ENCODE assay signal across 8 cellular contexts in the genomic region with DNA sequence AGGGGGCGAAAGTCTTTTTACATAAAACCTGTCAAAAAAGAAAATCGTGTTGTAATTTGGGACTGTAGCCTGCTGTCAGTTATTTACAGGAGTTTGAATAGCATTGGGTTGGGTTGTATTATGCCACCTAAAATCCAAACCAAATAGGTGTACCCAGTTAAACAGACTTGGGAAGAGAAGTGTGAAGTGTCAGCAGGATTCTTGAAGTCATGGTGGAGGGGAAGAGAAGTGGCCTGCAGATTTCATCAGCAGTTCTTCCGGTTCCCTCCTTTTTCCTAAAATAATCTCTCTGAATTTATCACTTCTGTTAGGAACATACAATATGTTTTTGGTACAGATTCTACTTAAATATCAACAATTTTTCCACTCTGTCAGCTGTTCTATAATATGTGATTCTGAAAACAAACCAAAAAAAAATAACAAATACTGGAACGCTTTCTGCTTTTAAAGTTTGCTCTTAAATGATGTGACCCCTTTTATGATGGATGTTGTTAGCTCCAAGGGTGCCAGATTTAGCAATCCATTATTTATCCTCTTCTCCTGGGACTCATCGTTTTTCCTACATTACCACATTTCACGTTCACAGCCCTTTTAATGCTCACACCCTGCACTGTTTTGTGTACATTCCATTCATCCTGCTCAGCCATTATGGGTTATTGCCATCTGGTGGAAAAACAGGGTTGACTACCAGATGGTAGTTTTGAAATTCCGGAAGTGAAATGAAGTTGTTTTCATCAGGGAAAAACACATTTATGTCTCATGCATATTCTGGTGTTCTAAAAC. TPM values are rescaled to one million over a fixed set of nuclear protein-coding genes. Genes with fewer than 3 reads are reported as not detected.
DNase-seq lines count a peak whose midpoint lies in the region; ATAC-seq and TF ChIP-seq lines count a peak whose summit lies in the region.

No MANE protein-coding gene starts in this region.

- no peak overlapping the region for H3K9ac ChIP-seq in mesendoderm (ENCODE audit: low read length)
- no peak overlapping the region for H3K9ac ChIP-seq in H9 (ENCODE audit: extremely low read depth, insufficient read length, low read length)

- H4K5ac ChIP-seq in mesendoderm (ENCODE audit: low read length) (no peak overlapping the region), H9 (ENCODE audit: insufficient read length, low read depth, low read length) (no peak overlapping the region)

- DNase-seq in Daoy (ENCODE audit: low read depth) (peak; percentile 72), NCI-H526 treated with DMSO at 0.1 percent for 48 hours (lab: John Stamatoyannopoulos, UW) (peak; percentile 42), choroid plexus epithelial cell (ENCODE audit: low read depth) (peak; percentile 96), mesendoderm (peak; percentile 40), H9 (no peak)
- DNase-seq in stimulated activated CD4-positive, alpha-beta T cell treated with anti-CD3 and anti-CD28 coated beads, Interleukin-4, amount 100 ng/mL, for 4 hours = no peak
- DNase-seq in activated CD8-positive, alpha-beta memory T cell treated with anti-CD3 and anti-CD28 coated beads, Interleukin-2, amount 50 U/mL, for 48 hours = no peak

- H2BK5ac ChIP-seq in mesendoderm (ENCODE audit: low read length) (no peak overlapping the region), H9 (ENCODE audit: insufficient read length, low read length) (no peak overlapping the region)

- H3K27me3 ChIP-seq in mesendoderm (ENCODE audit: insufficient read depth, low read length, poor library complexity) = no peaks in the 10 kb centered on the region
- no peaks in the 10 kb centered on the region for H3K27me3 ChIP-seq in H9 (ENCODE audit: insufficient read depth, low read length)

- H2AK5ac ChIP-seq in mesendoderm (ENCODE audit: low read length) = no peak overlapping the region
- no peak overlapping the region for H2AK5ac ChIP-seq in H9 (ENCODE audit: insufficient read length, low read length)

- H4K91ac ChIP-seq in H9 (ENCODE audit: insufficient read length, low read depth, low read length) = no peak overlapping the region

- no CpG with 5 or more reads among the region's 7 CpGs for WGBS in mesendoderm (ENCODE audit: extremely low coverage, insufficient coverage, low lambda C conversion rate)
- WGBS in H9 (ENCODE audit: extremely low coverage, insufficient read length, low lambda C conversion rate) = no CpG with 5 or more reads among the region's 7 CpGs

- no peaks in the 10 kb centered on the region for H3K4me1 ChIP-seq in mesendoderm (ENCODE audit: control insufficient read depth, low read depth, low read length)
- H3K4me1 ChIP-seq in H9 (ENCODE audit: insufficient read depth, low read length) = 0 out of 2 replicates have a peak, but pooled peaks cover 4% of the 10 kb centered on the region

- H3K56ac ChIP-seq in mesendoderm (ENCODE audit: low read length) (no peak overlapping the region), H9 (ENCODE audit: insufficient read length, low read depth, low read length) (no peak overlapping the region)

- H2BK15ac ChIP-seq in mesendoderm (replicated peaks; ENCODE audit: low read depth) = no peak overlapping the region
- H2BK15ac ChIP-seq in H9 (ENCODE audit: low read depth, low read length) = no peak overlapping the region

- no peak overlapping the region for H3K4me2 ChIP-seq in mesendoderm (ENCODE audit: low read length)
- no peak overlapping the region for H3K4me2 ChIP-seq in H9 (ENCODE audit: insufficient read depth, insufficient read length, low read length)

- H2AFZ ChIP-seq in H9 (ENCODE audit: low read length) = no peak overlapping the region

- H4K20me1 ChIP-seq in H9 (ENCODE audit: control insufficient read depth, insufficient read depth, insufficient read length) = no peaks in the 10 kb centered on the region

- H3K4me1 Mint-ChIP-seq in H9 = peaks cover 8 to 10% of the 10 kb centered on the region in 2 experiments

- H2BK120ac ChIP-seq in mesendoderm (ENCODE audit: low read depth, low read length) (no peak overlapping the region), H9 (ENCODE audit: low read depth, low read length, poor library complexity, severe bottlenecking) (no peak overlapping the region)

- H3K9me3 ChIP-seq in H9 (ENCODE audit: control insufficient read depth, low read depth, low read length) = no peaks in the 10 kb centered on the region

- H3K4ac ChIP-seq in mesendoderm (ENCODE audit: low read depth, low read length) (no peak overlapping the region), H9 (ENCODE audit: low read depth, low read length) (no peak overlapping the region)

- H3K18ac ChIP-seq in mesendoderm (ENCODE audit: low read length) (no peak overlapping the region), H9 (ENCODE audit: insufficient read length, low read depth, low read length) (no peak overlapping the region)

- H3T11ph ChIP-seq in H9 (ENCODE audit: low read length) = no peak overlapping the region

- no peak overlapping the region for H2BK12ac ChIP-seq in H9 (ENCODE audit: insufficient read length, low read depth, low read length)

- H3K79me1 ChIP-seq in mesendoderm (ENCODE audit: low read length) = no peaks in the 10 kb centered on the region
- H3K79me1 ChIP-seq in H9 (ENCODE audit: insufficient read depth, low read depth, low read length, poor library complexity, severe bottlenecking) = no peaks in the 10 kb centered on the region

- peak overlapping the region; percentile 23 for H3K4me3 ChIP-seq in choroid plexus epithelial cell (ENCODE audit: low read depth, low read length)
- H3K4me3 ChIP-seq in mesendoderm (ENCODE audit: low read length) = no peak overlapping the region

- TF ChIP-seq CTCF in choroid plexus epithelial cell (conservative IDR thresholded peaks at IDR 0.05; ENCODE audit: low read depth, low read length) (peak; percentile 52), H9 (conservative IDR thresholded peaks at IDR 0.05) (no peak)

- H2BK20ac ChIP-seq in H9 (ENCODE audit: low read depth, low read length, poor library complexity, severe bottlenecking) = no peak overlapping the region

- H3K79me2 ChIP-seq in mesendoderm (ENCODE audit: control insufficient read depth, insufficient read depth, low read length) = no peaks in the 10 kb centered on the region
- no peaks in the 10 kb centered on the region for H3K79me2 ChIP-seq in H9 (ENCODE audit: insufficient read depth, low read length)

- H3K27ac Mint-ChIP-seq in H9 = no peak overlapping the region; a peak in 1 of 7 replicates

- no peak overlapping the region for H3K4me3 Mint-ChIP-seq in H9

- H4K8ac ChIP-seq in mesendoderm (ENCODE audit: low read depth, low read length) (no peak overlapping the region), H9 (replicated peaks; ENCODE audit: insufficient read length, low read depth, low read length) (no peak overlapping the region)

- no peak for ATAC-seq in HG02938 (IDR thresholded peaks at IDR 0.05; ENCODE audit: unreplicated experiment)

- no peaks in the 10 kb centered on the region for H3K9me3 Mint-ChIP-seq in H9

- H3K27ac ChIP-seq in mesendoderm (ENCODE audit: low read depth, low read length) (no peak overlapping the region), H9 (ENCODE audit: insufficient read length, low read depth, low read length) (no peak overlapping the region)

- no peaks in the 10 kb centered on the region for H3K36me3 ChIP-seq in mesendoderm (ENCODE audit: control insufficient read depth, insufficient read depth, low read length)

- no peak overlapping the region for H3K14ac ChIP-seq in H9 (ENCODE audit: insufficient read depth, low read length)

- no peaks in the 10 kb centered on the region for H3K23me2 ChIP-seq in H9 (ENCODE audit: insufficient read length, low read depth, low read length, poor library complexity, severe bottlenecking)

- H3K27me3 Mint-ChIP-seq in H9 (ENCODE audit: low read depth) = no peaks in the 10 kb centered on the region

- H3K23ac ChIP-seq in mesendoderm (ENCODE audit: low read length) (no peak overlapping the region), H9 (ENCODE audit: insufficient read length, low read depth, low read length) (no peak overlapping the region)

- H3K36me3 Mint-ChIP-seq in H9 (ENCODE audit: insufficient read depth in 1 of 3, low read depth in 3 of 3) = no peaks in the 10 kb centered on the region

RNA-seq across cellular contexts. Expression of a gene that starts 18.7 kb away (rescaled TPM):
- total RNA-seq in Daoy (2014; rRNA removed; shearing (Covaris generic)) = 16.9 and 20.7 TPM in 2 replicates
- polyA plus RNA-seq in mesendoderm (2013, experiment 1 of 2) = 25.1 TPM
- polyA plus RNA-seq in mesendoderm (2013, experiment 2 of 2) = 25.2 TPM
- total RNA-seq in H9 (2021) = 34.3 and 35.9 TPM in 2 replicates

Comparison
In these comparisons a context has a peak if more than half of its experiments do, and no peak if none do; other contexts are left out.
1. DNase-seq: peak in Daoy (single experiment), NCI-H526 treated with DMSO at 0.1 percent for 48 hours (single experiment), choroid plexus epithelial cell (single experiment) and mesendoderm (single experiment); none in stimulated activated CD4-positive, alpha-beta T cell treated with anti-CD3 and anti-CD28 coated beads, Interleukin-4, amount 100 ng/mL, for 4 hours (0 of 2), activated CD8-positive, alpha-beta memory T cell treated with anti-CD3 and anti-CD28 coated beads, Interleukin-2, amount 50 U/mL, for 48 hours (single experiment) and H9 (single experiment).